In the genomic region with DNA sequence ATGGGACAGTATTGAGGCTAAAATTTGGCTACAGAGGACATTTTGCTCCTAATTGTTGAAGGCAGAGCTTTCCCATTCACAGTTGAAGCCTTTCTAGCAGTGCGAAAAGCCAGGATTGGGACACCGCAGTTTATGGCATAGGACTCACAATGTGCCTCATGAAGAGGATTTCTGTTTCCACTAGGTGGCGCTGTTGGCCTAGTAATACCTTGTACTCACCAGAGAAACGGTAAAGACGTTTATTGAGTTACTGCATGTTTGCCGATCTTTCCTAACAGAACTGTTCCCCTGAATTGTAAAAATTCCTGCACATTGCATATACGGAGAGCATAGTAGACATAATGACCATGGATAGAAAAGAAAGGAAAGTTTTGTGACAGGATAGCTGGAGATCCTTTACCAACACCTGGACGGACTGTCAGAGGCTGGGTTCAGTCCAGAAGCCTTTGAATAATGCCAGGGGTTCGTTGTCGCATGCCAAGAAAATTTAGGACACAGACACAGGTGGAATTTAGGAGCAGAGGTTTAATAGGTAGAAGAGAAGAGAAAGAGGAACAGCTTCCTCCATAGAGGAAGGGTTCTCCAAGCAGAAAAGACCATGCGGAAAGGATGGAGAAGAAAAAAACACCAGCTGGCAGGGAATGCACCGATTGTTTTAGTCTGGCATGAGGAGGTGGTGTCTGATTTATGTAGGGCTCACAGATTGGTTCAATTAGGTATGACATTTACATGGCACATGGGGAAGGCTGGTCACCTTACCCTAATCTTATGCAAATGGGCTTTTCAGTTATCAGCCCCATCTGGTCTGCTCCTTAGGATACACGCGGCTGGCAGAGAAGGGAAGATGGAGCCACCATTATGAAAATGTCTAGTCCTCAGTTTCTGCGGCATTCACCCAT, we compare ENCODE assay signal across 2 cellular contexts.
TF ChIP-seq lines count a peak whose summit lies in the region.

No MANE protein-coding gene starts in this region.

TF ChIP-seq in GM23338, 12 proteins besides CTCF, POLR2A, EP300 and RAD21 (continued from another document):
- TF ChIP-seq, protein P1, sequence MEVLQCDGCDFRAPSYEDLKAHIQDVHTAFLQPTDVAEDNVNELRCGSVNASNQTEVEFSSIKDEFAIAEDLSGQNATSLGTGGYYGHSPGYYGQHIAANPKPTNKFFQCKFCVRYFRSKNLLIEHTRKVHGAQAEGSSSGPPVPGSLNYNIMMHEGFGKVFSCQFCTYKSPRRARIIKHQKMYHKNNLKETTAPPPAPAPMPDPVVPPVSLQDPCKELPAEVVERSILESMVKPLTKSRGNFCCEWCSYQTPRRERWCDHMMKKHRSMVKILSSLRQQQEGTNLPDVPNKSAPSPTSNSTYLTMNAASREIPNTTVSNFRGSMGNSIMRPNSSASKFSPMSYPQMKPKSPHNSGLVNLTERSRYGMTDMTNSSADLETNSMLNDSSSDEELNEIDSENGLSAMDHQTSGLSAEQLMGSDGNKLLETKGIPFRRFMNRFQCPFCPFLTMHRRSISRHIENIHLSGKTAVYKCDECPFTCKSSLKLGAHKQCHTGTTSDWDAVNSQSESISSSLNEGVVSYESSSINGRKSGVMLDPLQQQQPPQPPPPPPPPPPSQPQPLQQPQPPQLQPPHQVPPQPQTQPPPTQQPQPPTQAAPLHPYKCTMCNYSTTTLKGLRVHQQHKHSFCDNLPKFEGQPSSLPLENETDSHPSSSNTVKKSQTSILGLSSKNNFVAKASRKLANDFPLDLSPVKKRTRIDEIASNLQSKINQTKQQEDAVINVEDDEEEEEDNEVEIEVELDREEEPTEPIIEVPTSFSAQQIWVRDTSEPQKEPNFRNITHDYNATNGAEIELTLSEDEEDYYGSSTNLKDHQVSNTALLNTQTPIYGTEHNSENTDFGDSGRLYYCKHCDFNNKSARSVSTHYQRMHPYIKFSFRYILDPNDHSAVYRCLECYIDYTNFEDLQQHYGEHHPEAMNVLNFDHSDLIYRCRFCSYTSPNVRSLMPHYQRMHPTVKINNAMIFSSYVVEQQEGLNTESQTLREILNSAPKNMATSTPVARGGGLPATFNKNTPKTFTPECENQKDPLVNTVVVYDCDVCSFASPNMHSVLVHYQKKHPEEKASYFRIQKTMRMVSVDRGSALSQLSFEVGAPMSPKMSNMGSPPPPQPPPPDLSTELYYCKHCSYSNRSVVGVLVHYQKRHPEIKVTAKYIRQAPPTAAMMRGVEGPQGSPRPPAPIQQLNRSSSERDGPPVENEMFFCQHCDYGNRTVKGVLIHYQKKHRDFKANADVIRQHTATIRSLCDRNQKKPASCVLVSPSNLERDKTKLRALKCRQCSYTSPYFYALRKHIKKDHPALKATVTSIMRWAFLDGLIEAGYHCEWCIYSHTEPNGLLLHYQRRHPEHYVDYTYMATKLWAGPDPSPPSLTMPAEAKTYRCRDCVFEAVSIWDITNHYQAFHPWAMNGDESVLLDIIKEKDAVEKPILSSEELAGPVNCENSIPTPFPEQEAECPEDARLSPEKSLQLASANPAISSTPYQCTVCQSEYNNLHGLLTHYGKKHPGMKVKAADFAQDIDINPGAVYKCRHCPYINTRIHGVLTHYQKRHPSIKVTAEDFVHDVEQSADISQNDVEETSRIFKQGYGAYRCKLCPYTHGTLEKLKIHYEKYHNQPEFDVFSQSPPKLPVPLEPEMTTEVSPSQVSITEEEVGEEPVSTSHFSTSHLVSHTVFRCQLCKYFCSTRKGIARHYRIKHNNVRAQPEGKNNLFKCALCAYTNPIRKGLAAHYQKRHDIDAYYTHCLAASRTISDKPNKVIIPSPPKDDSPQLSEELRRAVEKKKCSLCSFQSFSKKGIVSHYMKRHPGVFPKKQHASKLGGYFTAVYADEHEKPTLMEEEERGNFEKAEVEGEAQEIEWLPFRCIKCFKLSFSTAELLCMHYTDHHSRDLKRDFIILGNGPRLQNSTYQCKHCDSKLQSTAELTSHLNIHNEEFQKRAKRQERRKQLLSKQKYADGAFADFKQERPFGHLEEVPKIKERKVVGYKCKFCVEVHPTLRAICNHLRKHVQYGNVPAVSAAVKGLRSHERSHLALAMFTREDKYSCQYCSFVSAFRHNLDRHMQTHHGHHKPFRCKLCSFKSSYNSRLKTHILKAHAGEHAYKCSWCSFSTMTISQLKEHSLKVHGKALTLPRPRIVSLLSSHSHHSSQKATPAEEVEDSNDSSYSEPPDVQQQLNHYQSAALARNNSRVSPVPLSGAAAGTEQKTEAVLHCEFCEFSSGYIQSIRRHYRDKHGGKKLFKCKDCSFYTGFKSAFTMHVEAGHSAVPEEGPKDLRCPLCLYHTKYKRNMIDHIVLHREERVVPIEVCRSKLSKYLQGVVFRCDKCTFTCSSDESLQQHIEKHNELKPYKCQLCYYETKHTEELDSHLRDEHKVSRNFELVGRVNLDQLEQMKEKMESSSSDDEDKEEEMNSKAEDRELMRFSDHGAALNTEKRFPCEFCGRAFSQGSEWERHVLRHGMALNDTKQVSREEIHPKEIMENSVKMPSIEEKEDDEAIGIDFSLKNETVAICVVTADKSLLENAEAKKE (CRISPR knock-in tag; IDR thresholded peaks at IDR 0.05), result no peak

TF ChIP-seq in SK-N-SH, 30 proteins besides CTCF, POLR2A, EP300 and RAD21:
- TF ChIP-seq, protein P2, sequence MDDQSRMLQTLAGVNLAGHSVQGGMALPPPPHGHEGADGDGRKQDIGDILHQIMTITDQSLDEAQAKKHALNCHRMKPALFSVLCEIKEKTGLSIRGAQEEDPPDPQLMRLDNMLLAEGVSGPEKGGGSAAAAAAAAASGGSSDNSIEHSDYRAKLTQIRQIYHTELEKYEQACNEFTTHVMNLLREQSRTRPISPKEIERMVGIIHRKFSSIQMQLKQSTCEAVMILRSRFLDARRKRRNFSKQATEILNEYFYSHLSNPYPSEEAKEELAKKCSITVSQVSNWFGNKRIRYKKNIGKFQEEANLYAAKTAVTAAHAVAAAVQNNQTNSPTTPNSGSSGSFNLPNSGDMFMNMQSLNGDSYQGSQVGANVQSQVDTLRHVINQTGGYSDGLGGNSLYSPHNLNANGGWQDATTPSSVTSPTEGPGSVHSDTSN (IDR thresholded peaks at IDR 0.05), result no peak
- peak; percentile 29; the same call in 1 of the 2 replicates for TF ChIP-seq SMC3 (IDR thresholded peaks at IDR 0.05; ENCODE audit: low read depth, low read length)
